Comparison of ENCODE assay signal across 9 cellular contexts in genomic region chr11:65468874-65469333, GRCh38. TPM values are rescaled to one million over a fixed set of nuclear protein-coding genes. Genes with fewer than 3 reads are reported as not detected.
DNase-seq lines count a peak whose midpoint lies in the region; ATAC-seq, FAIRE-seq and TF ChIP-seq lines count a peak whose summit lies in the region.
"Had no signal": no experiment of that assay in that cellular context is flagged by ENCODE, and none has a peak within 500 bp of the region (broad histone marks: within the 10 kb centered on the region; RNA-seq: fewer than 3 reads in every experiment).

No MANE protein-coding gene starts in this region.

- H3K4me1 ChIP-seq in DND-41 (ENCODE audit: insufficient read depth, low read length) (no peaks in the 10 kb centered on the region), K562 (replicated peaks in 1 of 2; ENCODE audit: control insufficient read depth in 2 of 2, insufficient read depth in 2 of 2, low read length in 2 of 2) (peaks cover 26 to 44% of the 10 kb centered on the region in 2 experiments), left lung (peaks cover 7 to 34% of the 10 kb centered on the region in 2 donors), upper lobe of left lung (peaks cover 21 to 43% (median 25%) of the 10 kb centered on the region in 4 donors)

- POLR2A ChIA-PET in RWPE1 (lab: Yijun Ruan, JAX; ENCODE audit: low non-redundant PET) (interaction anchor here (0.7 kb wide), 1 partner anchor 39 kb away, joined by 5 read pairs; no protein-coding TSS in a partner anchor), K562 (lab: Yijun Ruan, JAX) (interaction anchor here (0.6 to 26.0 kb wide), 9 partner anchors 9 to 157 kb away, joined by 3 to 2118 read pairs (median 7); partner anchors contain the start of genes MALAT1 and NEAT1)

- in situ Hi-C loops in K562 (cut with MboI) = no loop called here

- H2AFZ ChIP-seq in DND-41 (ENCODE audit: low read depth, low read length) (no peak overlapping the region), K562 (ENCODE audit: low read depth, low read length) (no peak overlapping the region)

- H3K36me3 ChIP-seq in DND-41 (ENCODE audit: insufficient read depth, low read length) = no peaks in the 10 kb centered on the region
- H3K36me3 ChIP-seq in K562 (ENCODE audit: control insufficient read depth, insufficient read depth, low read length) = no peaks in the 10 kb centered on the region
- H3K36me3 ChIP-seq in left lung = no peaks in the 10 kb centered on the region
- H3K36me3 ChIP-seq in upper lobe of left lung = no peaks in the 10 kb centered on the region

- no TSS peak for BruUV-seq in K562 (replicated peaks; lab: Mats Ljungman, UMichigan)

- CTCF ChIA-PET in RWPE1 (lab: Yijun Ruan, JAX) = interaction anchor here (0.6 to 1.0 kb wide), 5 partner anchors 19 to 94 kb away, joined by 3 to 4 read pairs (median 3); partner anchors contain the start of gene FRMD8
- CTCF ChIA-PET in K562 (lab: Yijun Ruan, JAX; ENCODE audit: low intra/inter-chr PET ratio) = interaction anchor here (0.6 to 1.5 kb wide), 8 partner anchors 9 to 193 kb away, joined by 3 to 7 read pairs (median 5); partner anchors contain the start of gene SLC25A45

- WGBS in K562 (ENCODE audit: insufficient coverage, low coverage, missing lambda C conversion rate) = 3% methylated on average over 3 of the region's 3 CpGs
- WGBS in upper lobe of left lung, 2 donors = 23 to 25% methylated on average over 3 of the region's 3 CpGs

- ATAC-seq in DND-41 (ENCODE audit: insufficient read depth, low read depth) (peak; percentile 63), K562 (peak; percentile 75), left lung (peak; percentile 75), upper lobe of left lung (ENCODE audit: low FRiP score in 2 of 2) (peak; percentile 32 to 73), GM19023 (IDR thresholded peaks at IDR 0.05; ENCODE audit: unreplicated experiment) (no peak)

- peak; percentile 78 for FAIRE-seq in K562 (lab: Jason Lieb, UNC)
- FAIRE-seq: TTC549 had no signal

- H3K79me2 ChIP-seq in DND-41 (ENCODE audit: insufficient read depth, low read length) (no peaks in the 10 kb centered on the region), K562 (ENCODE audit: control insufficient read depth, insufficient read depth, low read length) (peaks cover 41% of the 10 kb centered on the region)

- H3K4me2 ChIP-seq in DND-41 (ENCODE audit: insufficient read depth, low read length) (no peak overlapping the region), K562 (ENCODE audit: insufficient read depth, low read length) (no peak overlapping the region; the same call in 1 of the 2 replicates)

- TF ChIP-seq CTCF in DND-41 (IDR thresholded peaks at IDR 0.05; ENCODE audit: borderline replicate concordance, extremely low read depth, low read length, poor library complexity, severe bottlenecking) (peak; percentile 67), RWPE1 (conservative IDR thresholded peaks at IDR 0.05; ENCODE audit: low read depth) (peak; percentile 27; the same call in 1 of the 2 replicates), K562 (IDR thresholded peaks at IDR 0.05 in 2 of 3, conservative IDR thresholded peaks at IDR 0.05 in 1 of 3; ENCODE audit: insufficient read depth in 2 of 3, low read depth in 1 of 3, low read length in 3 of 3) (peak; percentile 90 to 97 (median 96)), left lung (IDR thresholded peaks at IDR 0.05) (peak; percentile 38 to 52), upper lobe of left lung (IDR thresholded peaks at IDR 0.05) (peak; percentile 56 to 87 (median 71))

- no peak overlapping the region for H3K4me3 ChIP-seq in DND-41 (ENCODE audit: low read depth in 1 of 2, low read length in 2 of 2)
- H3K4me3 ChIP-seq in K562 = no peak overlapping the region
- H3K4me3 ChIP-seq in left lung = no peak overlapping the region
- H3K4me3 ChIP-seq in upper lobe of left lung = no peak overlapping the region

- H3K9me1 ChIP-seq in K562 (ENCODE audit: control insufficient read depth, insufficient read depth, low read length) = no peaks in the 10 kb centered on the region

- DNase-seq in DND-41 (peak; percentile 51), HK-2 (ENCODE audit: unreplicated experiment) (peak; percentile 51), RWPE1 (ENCODE audit: low spot score) (peak; percentile 77), K562 (ENCODE audit: extremely low read depth in 1 of 4, low spot score in 3 of 4) (peak; percentile 61 to 89 (median 74)), left lung (peak; percentile 88 to 89), upper lobe of left lung (peak in 1 of 2 donors; percentile 94), kidney glomerular epithelial cell (lab: John Stamatoyannopoulos, UW) (no peak)

- H3K9ac ChIP-seq in DND-41 (ENCODE audit: low read depth, low read length) (no peak overlapping the region), K562 (ENCODE audit: insufficient read depth in 1 of 2, low read depth in 2 of 2, low read length in 2 of 2) (peak overlapping the region in 1 of 2 experiments; percentile 37; a peak in 1 of 4 replicates)

- no peak; the same call in 1 of the 2 replicates for TF ChIP-seq EP300 in K562 (IDR thresholded peaks at IDR 0.05; ENCODE audit: low read length)
- TF ChIP-seq EP300 in upper lobe of left lung (IDR thresholded peaks at IDR 0.05) = no peak

- TF ChIP-seq POLR2A in K562 (conservative IDR thresholded peaks at IDR 0.05) (no peak), upper lobe of left lung (IDR thresholded peaks at IDR 0.05) (no peak)

- H3K9me3 ChIP-seq in DND-41 (ENCODE audit: insufficient read depth, low read length, severe bottlenecking) = no peaks in the 10 kb centered on the region
- no peaks in the 10 kb centered on the region for H3K9me3 ChIP-seq in K562 (replicated peaks; ENCODE audit: control insufficient read depth, insufficient read depth, low read depth, low read length)
- no peaks in the 10 kb centered on the region for H3K9me3 ChIP-seq in left lung
- no peaks in the 10 kb centered on the region for H3K9me3 ChIP-seq in upper lobe of left lung

- H3K27me3 ChIP-seq in DND-41 (ENCODE audit: insufficient read depth, low read length, poor library complexity) = no peaks in the 10 kb centered on the region
- no peaks in the 10 kb centered on the region for H3K27me3 ChIP-seq in K562 (ENCODE audit: control insufficient read depth in 2 of 2, insufficient read depth in 2 of 2, low read length in 2 of 2)
- H3K27me3 ChIP-seq in left lung = no peaks in the 10 kb centered on the region
- no peaks in the 10 kb centered on the region for H3K27me3 ChIP-seq in upper lobe of left lung

- intact Hi-C loops in K562 (cut with micrococcal nuclease) (loop anchor here (1.0 to 2.0 kb wide), 2 partner anchors 53 to 86 kb away; partner anchors contain the start of gene SLC25A45), left lung (cut with DNase I) (no loop called here)

- TF ChIP-seq RAD21 in K562 (CRISPR knock-in tag; conservative IDR thresholded peaks at IDR 0.05 in 1 of 2, IDR thresholded peaks at IDR 0.05 in 1 of 2) = peak; percentile 83 to 96

- H3K27ac ChIP-seq in DND-41 (ENCODE audit: low read length) = no peak overlapping the region
- peak overlapping the region; percentile 95 for H3K27ac ChIP-seq in RWPE1
- H3K27ac ChIP-seq in K562 (ENCODE audit: extremely low read depth, low read depth, low read length) = no peak overlapping the region
- H3K27ac ChIP-seq in left lung = no peak overlapping the region
- peak overlapping the region in 1 of 4 donors; percentile 36 for H3K27ac ChIP-seq in upper lobe of left lung

- H4K20me1 ChIP-seq in DND-41 (ENCODE audit: insufficient read depth, low read length) (no peaks in the 10 kb centered on the region), K562 (replicated peaks; ENCODE audit: control insufficient read depth, insufficient read depth, low read length) (no peaks in the 10 kb centered on the region; the same call in 1 of the 2 replicates)

RNA-seq across cellular contexts. Expression of gene MALAT1, which starts 29.9 kb away (rescaled TPM):
- 25,088 and 54,166 TPM in 2 replicates for total RNA-seq in K562 (2011; cell fraction: chromatin; rRNA removed; ENCODE audit: low replicate concordance)
- total RNA-seq in K562 (2011; cell fraction: nucleolus; rRNA removed) = 9,055 and 12,105 TPM in 2 replicates
- total RNA-seq in K562 (2011; cell fraction: nucleoplasm; rRNA removed) = 29,585 and 58,308 TPM in 2 replicates
- 1,943 and 2,212 TPM in 2 replicates for total RNA-seq in K562 (2014; rRNA removed)
- total RNA-seq in K562 (2014; rRNA removed; fragmentation: Illumina TruSeq; extraction: Trizol) = 2,548 and 2,859 TPM in 2 replicates
- total RNA-seq in K562 (2015; rRNA removed; fragmentation: Illumina TruSeq; extraction: Trizol) = 2,437 and 2,551 TPM in 2 replicates
- 4,052 and 5,928 TPM in 2 replicates for total RNA-seq in K562 (2021)
- polyA plus RNA-seq in K562 (2011; rRNA removed) = 980 and 1,205 TPM in 2 replicates
- 93.6 and 371 TPM in 2 replicates for polyA plus RNA-seq in K562 (2011; cell fraction: cytosol; rRNA removed)
- polyA plus RNA-seq in K562 (2011; cell fraction: nucleus; rRNA removed) = 5,475 and 8,513 TPM in 2 replicates
- polyA plus RNA-seq in K562 (2012) = 1,113 and 1,346 TPM in 2 replicates
- 363 and 398 TPM in 2 replicates for polyA plus RNA-seq in K562 (2014; fragmentation: Illumina TruSeq; extraction: Trizol)
- polyA plus RNA-seq in K562 (2014; fragmentation: Nextera tagmentation; extraction: Ambion mirVana) = 1,000 to 10,000 TPM; 1,606 to 8,715 TPM
- polyA plus RNA-seq in K562 (2014; rRNA removed) = 1,666 and 2,351 TPM in 2 replicates
- 5,106 and 10,064 TPM in 2 replicates for polyA minus RNA-seq in K562 (2011; rRNA and poly(A)+ RNA removed)
- 2,869 and 5,041 TPM in 2 replicates for polyA minus RNA-seq in K562 (2011; cell fraction: cytosol; rRNA and poly(A)+ RNA removed)
- 20,177 and 33,147 TPM in 2 replicates for polyA minus RNA-seq in K562 (2011; cell fraction: nucleus; rRNA and poly(A)+ RNA removed)
- over 10,000 TPM; 12,400 to 15,875 TPM for total RNA-seq in left lung
- over 10,000 TPM in 5 of 6 donors, 1,000 to 10,000 TPM in 1; 9,697 to 52,390 (median 19,698) TPM for total RNA-seq in upper lobe of left lung

RNA-seq across cellular contexts. Expression of gene NEAT1, which starts 46.3 kb away (rescaled TPM):
- 684 and 1,510 TPM in 2 replicates for total RNA-seq in K562 (2011; cell fraction: chromatin; rRNA removed; ENCODE audit: low replicate concordance)
- 291 and 321 TPM in 2 replicates for total RNA-seq in K562 (2011; cell fraction: nucleolus; rRNA removed)
- total RNA-seq in K562 (2011; cell fraction: nucleoplasm; rRNA removed) = 737 and 1,283 TPM in 2 replicates
- total RNA-seq in K562 (2014; rRNA removed) = 15.2 and 20.1 TPM in 2 replicates
- total RNA-seq in K562 (2014; rRNA removed; fragmentation: Illumina TruSeq; extraction: Trizol) = 62.8 and 76.9 TPM in 2 replicates
- 26.3 and 31.5 TPM in 2 replicates for total RNA-seq in K562 (2015; rRNA removed; fragmentation: Illumina TruSeq; extraction: Trizol)
- total RNA-seq in K562 (2021) = 129 and 208 TPM in 2 replicates
- polyA plus RNA-seq in K562 (2011; rRNA removed) = 56.2 and 171 TPM in 2 replicates
- 45.5 and 49.2 TPM in 2 replicates for polyA plus RNA-seq in K562 (2011; cell fraction: cytosol; rRNA removed)
- polyA plus RNA-seq in K562 (2011; cell fraction: nucleus; rRNA removed) = 234 and 651 TPM in 2 replicates
- 312 and 328 TPM in 2 replicates for polyA plus RNA-seq in K562 (2012)
- 137 and 146 TPM in 2 replicates for polyA plus RNA-seq in K562 (2014; fragmentation: Illumina TruSeq; extraction: Trizol)
- polyA plus RNA-seq in K562 (2014; fragmentation: Nextera tagmentation; extraction: Ambion mirVana) = 10 to 100 TPM; 22.8 to 30.1 TPM
- polyA plus RNA-seq in K562 (2014; rRNA removed) = 382 and 389 TPM in 2 replicates
- polyA minus RNA-seq in K562 (2011; rRNA and poly(A)+ RNA removed) = 92.6 and 137 TPM in 2 replicates
- polyA minus RNA-seq in K562 (2011; cell fraction: cytosol; rRNA and poly(A)+ RNA removed) = 19.9 and 35.6 TPM in 2 replicates
- polyA minus RNA-seq in K562 (2011; cell fraction: nucleus; rRNA and poly(A)+ RNA removed) = 168 and 220 TPM in 2 replicates
- total RNA-seq in left lung = 1,000 to 10,000 TPM; 1,146 to 1,441 TPM
- 1,000 to 10,000 TPM in 3 of 6 donors, 100 to 1,000 TPM in 3; 245 to 3,084 (median 1,019) TPM for total RNA-seq in upper lobe of left lung

RNA-seq across cellular contexts. Expression of gene SCYL1, which starts 56.0 kb away (rescaled TPM):
- 59.7 and 207 TPM in 2 replicates for total RNA-seq in K562 (2011; cell fraction: chromatin; rRNA removed; ENCODE audit: low replicate concordance)
- total RNA-seq in K562 (2011; cell fraction: nucleolus; rRNA removed) = 125 and 130 TPM in 2 replicates
- total RNA-seq in K562 (2011; cell fraction: nucleoplasm; rRNA removed) = 91.0 and 98.2 TPM in 2 replicates
- total RNA-seq in K562 (2014; rRNA removed) = 145 and 156 TPM in 2 replicates
- 14.2 and 20.2 TPM in 2 replicates for total RNA-seq in K562 (2014; rRNA removed; fragmentation: Illumina TruSeq; extraction: Trizol)
- total RNA-seq in K562 (2015; rRNA removed; fragmentation: Illumina TruSeq; extraction: Trizol) = 57.6 and 59.0 TPM in 2 replicates
- total RNA-seq in K562 (2021) = 113 and 115 TPM in 2 replicates
- polyA plus RNA-seq in K562 (2011; rRNA removed) = 55.0 and 79.2 TPM in 2 replicates
- polyA plus RNA-seq in K562 (2011; cell fraction: cytosol; rRNA removed) = 121 and 188 TPM in 2 replicates
- 124 and 172 TPM in 2 replicates for polyA plus RNA-seq in K562 (2011; cell fraction: nucleus; rRNA removed)
- 54.7 and 95.3 TPM in 2 replicates for polyA plus RNA-seq in K562 (2012)
- polyA plus RNA-seq in K562 (2014; fragmentation: Illumina TruSeq; extraction: Trizol) = 76.1 and 81.3 TPM in 2 replicates
- polyA plus RNA-seq in K562 (2014; fragmentation: Nextera tagmentation; extraction: Ambion mirVana) = 1 to 10 TPM; 1.9 to 4.7 TPM
- polyA plus RNA-seq in K562 (2014; rRNA removed) = 96.0 and 104 TPM in 2 replicates
- polyA minus RNA-seq in K562 (2011; rRNA and poly(A)+ RNA removed) = 27.0 and 42.0 TPM in 2 replicates
- polyA minus RNA-seq in K562 (2011; cell fraction: cytosol; rRNA and poly(A)+ RNA removed) = 62.5 and 74.3 TPM in 2 replicates
- polyA minus RNA-seq in K562 (2011; cell fraction: nucleus; rRNA and poly(A)+ RNA removed) = 31.2 and 38.2 TPM in 2 replicates
- 10 to 100 TPM; 81.2 to 82.5 TPM for total RNA-seq in left lung
- total RNA-seq in upper lobe of left lung = 100 to 1,000 TPM in 1 of 6 donors, 10 to 100 TPM in 5; 64.0 to 120 (median 88.8) TPM

Comparison
In these comparisons a context has a peak if more than half of its experiments do, and no peak if none do; other contexts are left out.
1. CTCF ChIP-seq: peak in every context shown above with its lines; median percentile 96 in K562; 71 in upper lobe of left lung; 67 in DND-41; 45 in left lung; 27 in RWPE1.